22 cellular contexts compared by ENCODE assay signal in the genomic region with DNA sequence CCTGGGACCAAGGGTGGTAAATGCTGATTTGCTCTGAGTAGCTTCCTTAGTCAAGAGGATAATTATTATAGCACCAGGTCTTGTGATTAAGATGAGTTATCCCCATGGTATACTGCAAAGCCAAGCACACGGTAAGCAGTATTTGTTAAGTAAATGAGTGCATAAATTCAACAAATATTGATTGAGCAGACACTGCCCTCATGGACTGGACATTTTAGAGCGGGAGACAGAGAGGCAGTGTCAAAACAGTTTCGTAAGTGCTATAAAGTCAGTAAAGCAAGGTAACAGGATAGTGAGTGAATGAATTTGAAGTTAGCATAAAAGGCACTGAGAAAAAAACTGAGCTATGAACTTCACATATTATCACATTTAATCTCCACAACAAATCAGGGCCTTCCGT.
"Had no signal": no experiment of that assay in that cellular context is flagged by ENCODE, and none has a peak within 500 bp of the region (broad histone marks: within the 10 kb centered on the region; RNA-seq: fewer than 3 reads in every experiment).

No MANE protein-coding gene starts in this region.

- H3K4me1 Mint-ChIP-seq: nephron; stimulated activated memory B cell treated with anti-CD40 and anti-IgM and Interleukin-4, amounts not matched to agents 10 μg/mL and 1 μg/mL and 100 μg/mL, for 72 hours had no signal

- ATAC-seq: activated CD4-positive, CD25-positive, alpha-beta regulatory T cell treated with anti-CD3 and anti-CD28 coated beads, Interleukin-2, amount 50 U/mL, for 24 hours; activated T-cell treated with anti-CD3 and anti-CD28 coated beads, Interleukin-2, amount 50 U/mL, for 4 hours; stimulated activated memory B cell treated with anti-CD40 and anti-IgM and Interleukin-4, amounts not matched to agents 10 μg/mL and 1 μg/mL and 100 μg/mL, for 72 hours had no signal

- H3K4me3 ChIP-seq: ascending aorta, colonic mucosa, sigmoid colon, thoracic aorta had no signal

- H3K27me3 Mint-ChIP-seq: activated CD4-positive, alpha-beta T cell treated with anti-CD3 and anti-CD28 coated beads, Interleukin-2, amount 10 ng/mL, durations not matched to agents 7 days and 5 days; activated naive CD4-positive, alpha-beta T cell treated with anti-CD3 and anti-CD28 coated beads, Interleukin-2, amount 50 U/mL, for 24 hours; central memory CD8-positive, alpha-beta T cell; stimulated activated memory B cell treated with anti-CD40 and anti-IgM and Interleukin-4, amounts not matched to agents 10 μg/mL and 1 μg/mL and 100 μg/mL, for 72 hours had no signal

- H3K27ac Mint-ChIP-seq: activated CD4-positive, alpha-beta T cell treated with anti-CD3 and anti-CD28 coated beads, Interleukin-2, amount 10 ng/mL, durations not matched to agents 7 days and 5 days; stimulated activated memory B cell treated with anti-CD40 and anti-IgM and Interleukin-4, amounts not matched to agents 10 μg/mL and 1 μg/mL and 100 μg/mL, for 72 hours had no signal

- H3K36me3 ChIP-seq: colonic mucosa had no signal

- H3K9ac ChIP-seq: parathyroid adenoma had no signal

- H3K9me3 Mint-ChIP-seq: activated CD4-positive, alpha-beta T cell treated with anti-CD3 and anti-CD28 coated beads, Interleukin-2, amount 10 ng/mL, durations not matched to agents 7 days and 5 days; activated naive CD4-positive, alpha-beta T cell treated with anti-CD3 and anti-CD28 coated beads, Interleukin-2, amount 50 U/mL, for 24 hours; activated T-cell treated with anti-CD3 and anti-CD28 coated beads, Interleukin-2, amount 50 U/mL, for 4 hours; central memory CD8-positive, alpha-beta T cell; stimulated activated memory B cell treated with anti-CD40 and anti-IgM and Interleukin-4, amounts not matched to agents 10 μg/mL and 1 μg/mL and 100 μg/mL, for 72 hours had no signal

- H3K9me3 ChIP-seq: ascending aorta, colonic mucosa, sigmoid colon, thoracic aorta had no signal

- DNase-seq: activated CD4-positive, alpha-beta T cell treated with anti-CD3 and anti-CD28 coated beads, Interleukin-2, amount 10 ng/mL, durations not matched to agents 7 days and 5 days; activated CD8-positive, alpha-beta memory T cell treated with anti-CD3 and anti-CD28 coated beads, Interleukin-2, amount 50 U/mL, for 4 hours; activated effector memory CD4-positive, alpha-beta T cell treated with anti-CD3 and anti-CD28 coated beads, Interleukin-2, amount 50 U/mL, for 16 hours; activated T-cell treated with anti-CD3 and anti-CD28 coated beads, Interleukin-2, amount 50 U/mL, for 4 hours; colonic mucosa; erythroblast; foreskin melanocyte; hypothalamus; midbrain; stimulated activated CD4-positive, alpha-beta T cell treated with anti-CD3 and anti-CD28 coated beads, Interleukin-4, amount 100 ng/mL, for 24 hours; T1000 had no signal

- H3K4me1 ChIP-seq: ascending aorta, colonic mucosa, parathyroid adenoma, sigmoid colon had no signal

- H3K27me3 ChIP-seq: ascending aorta, colonic mucosa, sigmoid colon had no signal

- H3K4me3 Mint-ChIP-seq: activated CD4-positive, alpha-beta T cell treated with anti-CD3 and anti-CD28 coated beads, Interleukin-2, amount 10 ng/mL, durations not matched to agents 7 days and 5 days; activated naive CD4-positive, alpha-beta T cell treated with anti-CD3 and anti-CD28 coated beads, Interleukin-2, amount 50 U/mL, for 24 hours; activated T-cell treated with anti-CD3 and anti-CD28 coated beads, Interleukin-2, amount 50 U/mL, for 4 hours; central memory CD8-positive, alpha-beta T cell; nephron; stimulated activated memory B cell treated with anti-CD40 and anti-IgM and Interleukin-4, amounts not matched to agents 10 μg/mL and 1 μg/mL and 100 μg/mL, for 72 hours had no signal

- FAIRE-seq: endometrium, keratinocyte had no signal

- H3K27ac ChIP-seq: ascending aorta, colonic mucosa, parathyroid adenoma, sigmoid colon, thoracic aorta had no signal

- H2AFZ ChIP-seq: parathyroid adenoma had no signal
